In genomic region chr17:61230972-61231820, GRCh38 we compare ENCODE assay signal across 17 cellular contexts.
"Had no signal": no experiment of that assay in that cellular context is flagged by ENCODE, and none has a peak within 500 bp of the region (broad histone marks: within the 10 kb centered on the region; RNA-seq: fewer than 3 reads in every experiment).

No MANE protein-coding gene starts in this region.

- H3K4me3 ChIP-seq: esophagus muscularis mucosa, gastroesophageal sphincter, heart left ventricle, left lung, prostate gland, suprapubic skin, transverse colon had no signal

- H3K36me3 ChIP-seq: esophagus muscularis mucosa, gastroesophageal sphincter, heart left ventricle, left lung, prostate gland, suprapubic skin, transverse colon had no signal

- H3K27me3 ChIP-seq: esophagus muscularis mucosa, gastroesophageal sphincter, heart left ventricle, left lung, suprapubic skin, transverse colon had no signal

- H3K9me3 ChIP-seq: esophagus muscularis mucosa, gastroesophageal sphincter, heart left ventricle, left lung, prostate gland, suprapubic skin, transverse colon had no signal

- ATAC-seq: activated CD8-positive, alpha-beta memory T cell treated with anti-CD3 and anti-CD28 coated beads, Interleukin-2, amount 10 ng/mL, durations not matched to agents 7 days and 5 days; gastroesophageal sphincter; heart left ventricle; left lung; right cardiac atrium had no signal

- H3K4me1 Mint-ChIP-seq: activated naive CD8-positive, alpha-beta T cell treated with anti-CD3 and anti-CD28 coated beads for 36 hours had no signal

- H3K9me3 Mint-ChIP-seq: activated naive CD8-positive, alpha-beta T cell treated with anti-CD3 and anti-CD28 coated beads for 36 hours; dendritic cell treated with granulocyte-macrophage colony-stimulating factor and Interleukin-4, amounts not matched to agents 40 ng/mL and 50 ng/mL, for 4 days; stimulated activated naive CD8-positive, alpha-beta T cell treated with anti-CD3 and anti-CD28 coated beads, Interleukin-15, Interleukin-2, amounts not matched to agents 100 ng/mL and 50 ng/mL, for 24 hours had no signal

- H3K27ac ChIP-seq: esophagus muscularis mucosa, gastroesophageal sphincter, heart left ventricle, left lung, prostate gland, suprapubic skin, transverse colon had no signal

- DNase-seq: activated CD4-positive, alpha-beta T cell treated with anti-CD3 and anti-CD28 coated beads, Interleukin-2, amount 50 U/mL, for 48 hours; activated CD8-positive, alpha-beta memory T cell treated with anti-CD3 and anti-CD28 coated beads, Interleukin-2, amount 10 ng/mL, durations not matched to agents 7 days and 5 days; activated naive CD4-positive, alpha-beta T cell; activated naive CD8-positive, alpha-beta T cell treated with anti-CD3 and anti-CD28 coated beads for 36 hours; amniotic stem cell; effector memory CD4-positive, alpha-beta T cell; heart left ventricle; left lung; midbrain; right cardiac atrium; transverse colon had no signal

- H3K27me3 Mint-ChIP-seq: activated CD8-positive, alpha-beta memory T cell treated with anti-CD3 and anti-CD28 coated beads, Interleukin-2, amount 10 ng/mL, durations not matched to agents 7 days and 5 days; activated naive CD8-positive, alpha-beta T cell treated with anti-CD3 and anti-CD28 coated beads for 36 hours; dendritic cell treated with granulocyte-macrophage colony-stimulating factor and Interleukin-4, amounts not matched to agents 40 ng/mL and 50 ng/mL, for 4 days; stimulated activated naive CD8-positive, alpha-beta T cell treated with anti-CD3 and anti-CD28 coated beads, Interleukin-15, Interleukin-2, amounts not matched to agents 100 ng/mL and 50 ng/mL, for 24 hours had no signal

- H3K4me3 Mint-ChIP-seq: activated CD8-positive, alpha-beta memory T cell treated with anti-CD3 and anti-CD28 coated beads, Interleukin-2, amount 10 ng/mL, durations not matched to agents 7 days and 5 days; activated naive CD8-positive, alpha-beta T cell treated with anti-CD3 and anti-CD28 coated beads for 36 hours; dendritic cell treated with granulocyte-macrophage colony-stimulating factor and Interleukin-4, amounts not matched to agents 40 ng/mL and 50 ng/mL, for 4 days; stimulated activated naive CD8-positive, alpha-beta T cell treated with anti-CD3 and anti-CD28 coated beads, Interleukin-15, Interleukin-2, amounts not matched to agents 100 ng/mL and 50 ng/mL, for 24 hours had no signal

- H3K27ac Mint-ChIP-seq: activated CD8-positive, alpha-beta memory T cell treated with anti-CD3 and anti-CD28 coated beads, Interleukin-2, amount 10 ng/mL, durations not matched to agents 7 days and 5 days; activated naive CD8-positive, alpha-beta T cell treated with anti-CD3 and anti-CD28 coated beads for 36 hours; dendritic cell treated with granulocyte-macrophage colony-stimulating factor and Interleukin-4, amounts not matched to agents 40 ng/mL and 50 ng/mL, for 4 days; stimulated activated naive CD8-positive, alpha-beta T cell treated with anti-CD3 and anti-CD28 coated beads, Interleukin-15, Interleukin-2, amounts not matched to agents 100 ng/mL and 50 ng/mL, for 24 hours had no signal

- H3K36me3 Mint-ChIP-seq: activated CD8-positive, alpha-beta memory T cell treated with anti-CD3 and anti-CD28 coated beads, Interleukin-2, amount 10 ng/mL, durations not matched to agents 7 days and 5 days; activated naive CD8-positive, alpha-beta T cell treated with anti-CD3 and anti-CD28 coated beads for 36 hours had no signal
